Comparison of ENCODE assay signal across 9 cellular contexts in genomic region chr20:44187763-44188709, GRCh38. TPM values are rescaled to one million over a fixed set of nuclear protein-coding genes. Genes with fewer than 3 reads are reported as not detected.
A peak's percentile ranks its signal among the peaks of the same experiment; 100 is the strongest.
DNase-seq lines count a peak whose midpoint lies in the region; ATAC-seq and TF ChIP-seq lines count a peak whose summit lies in the region.
"Had no signal": no experiment of that assay in that cellular context is flagged by ENCODE, and none has a peak within 500 bp of the region (broad histone marks: within the 10 kb centered on the region; RNA-seq: fewer than 3 reads in every experiment).

No MANE protein-coding gene starts in this region.

- H3K79me2 ChIP-seq in Loucy (ENCODE audit: insufficient read depth, low read length), result no peaks in the 10 kb centered on the region

- no peaks in the 10 kb centered on the region for H3K4me1 ChIP-seq in Loucy (ENCODE audit: insufficient read depth, low read length, poor library complexity, severe bottlenecking)
- peaks cover 0 to 5% (median 2%) of the 10 kb centered on the region in 4 donors for H3K4me1 ChIP-seq in liver (ENCODE audit: control insufficient read depth in 4 of 4, insufficient read depth in 4 of 4, low read length in 3 of 4)
- H3K4me1 ChIP-seq in tibial artery, result peaks cover 0 to 44% (median 28%) of the 10 kb centered on the region in 4 donors

- H3K27ac Mint-ChIP-seq in brain, result peak overlapping the region in 2 of 5 experiments; percentile 74 to 78
- no peak overlapping the region for H3K27ac Mint-ChIP-seq in CD14-positive monocyte

- peak overlapping the region; percentile 13 for H3K4me2 ChIP-seq in Loucy (ENCODE audit: low read depth, low read length, poor library complexity, severe bottlenecking)

- H3K4me1 Mint-ChIP-seq in brain, result peaks cover 22% of the 10 kb centered on the region
- H3K4me1 Mint-ChIP-seq in CD14-positive monocyte, result peaks cover 20% of the 10 kb centered on the region

- no peaks in the 10 kb centered on the region for H3F3A ChIP-seq in Loucy (ENCODE audit: low read depth)

- peak overlapping the region; percentile 19; the same call in 1 of the 2 replicates for H2AFZ ChIP-seq in Loucy (ENCODE audit: low read length)

- H3K9ac ChIP-seq in Loucy (ENCODE audit: low read depth, low read length, poor library complexity, severe bottlenecking), result no peak overlapping the region
- no peak overlapping the region for H3K9ac ChIP-seq in liver (ENCODE audit: low read depth in 1 of 2, low read length in 2 of 2)

- H3K36me3 Mint-ChIP-seq in brain (no peaks in the 10 kb centered on the region), CD14-positive monocyte (no peaks in the 10 kb centered on the region)

- H3K4me3 ChIP-seq in Loucy (ENCODE audit: low read length, poor library complexity, severe bottlenecking) (peak overlapping the region; percentile 35), liver (ENCODE audit: low read depth in 1 of 3, low read length in 3 of 3) (no peak overlapping the region), tibial artery (peak overlapping the region; percentile 73 to 88), lower leg skin (ENCODE audit: low read depth, poor library complexity, severe bottlenecking) (no peak overlapping the region)

- H3K9me3 Mint-ChIP-seq in brain, result peaks cover 0 to 3% (median 0%) of the 10 kb centered on the region in 5 experiments
- peaks cover 0 to 4% (median 0%) of the 10 kb centered on the region in 7 donors for H3K9me3 Mint-ChIP-seq in CD14-positive monocyte

- H3K9me3 ChIP-seq in Loucy (ENCODE audit: insufficient read depth, low read depth, low read length), result no peaks in the 10 kb centered on the region
- H3K9me3 ChIP-seq in liver (ENCODE audit: control insufficient read depth in 4 of 4, low read length in 3 of 4), result no peaks in the 10 kb centered on the region
- no peaks in the 10 kb centered on the region for H3K9me3 ChIP-seq in tibial artery

- H3K27me3 Mint-ChIP-seq in brain (peaks cover 27% of the 10 kb centered on the region), CD14-positive monocyte (ENCODE audit: low read depth in 3 of 3) (peaks cover 34 to 51% (median 36%) of the 10 kb centered on the region in 3 donors)

- H3K36me3 ChIP-seq in Loucy (ENCODE audit: insufficient read depth, low read length), result no peaks in the 10 kb centered on the region
- no peaks in the 10 kb centered on the region for H3K36me3 ChIP-seq in liver (ENCODE audit: control insufficient read depth in 4 of 4, insufficient read depth in 3 of 4, low read depth in 1 of 4, low read length in 3 of 4)
- no peaks in the 10 kb centered on the region for H3K36me3 ChIP-seq in tibial artery

- no peaks in the 10 kb centered on the region for H3K27me3 ChIP-seq in Loucy (ENCODE audit: insufficient read depth, low read length, poor library complexity, severe bottlenecking)
- peaks cover 0 to 3% (median 1%) of the 10 kb centered on the region in 4 donors for H3K27me3 ChIP-seq in liver (ENCODE audit: control insufficient read depth in 4 of 4, insufficient read depth in 4 of 4, low read length in 3 of 4)
- H3K27me3 ChIP-seq in tibial artery, result no peaks in the 10 kb centered on the region

- DNase-seq in tibial artery, result peak in 1 of 2 donors; percentile 30
- no peak for DNase-seq in occipital lobe (lab: John Stamatoyannopoulos, UW)
- DNase-seq in lower leg skin (ENCODE audit: low spot score in 2 of 2), result no peak
- DNase-seq in CD14-positive monocyte (ENCODE audit: low spot score), result no peak

- H4K20me1 ChIP-seq in Loucy (ENCODE audit: insufficient read depth, low read length, poor library complexity, severe bottlenecking), result no peaks in the 10 kb centered on the region

- no peak for TF ChIP-seq POLR2A in lower leg skin (IDR thresholded peaks at IDR 0.05)

- no peak overlapping the region for H3K27ac ChIP-seq in liver (ENCODE audit: low read depth in 1 of 2, low read length in 2 of 2)
- H3K27ac ChIP-seq in tibial artery, result peak overlapping the region; percentile 93 to 95

- no peak for ATAC-seq in GM19328 (IDR thresholded peaks at IDR 0.05; ENCODE audit: unreplicated experiment)

- no peak for TF ChIP-seq RAD21 in liver (IDR thresholded peaks at IDR 0.05)

- H3K9me2 ChIP-seq in Loucy (replicated peaks; ENCODE audit: low read depth, low read length), result no peaks in the 10 kb centered on the region

- intact Hi-C loops in tibial artery (cut with DNase I; ENCODE audit: low total_unique reads), result loop anchor here (10.0 kb wide), 1 partner anchor 1157 kb away; the partner anchor contains the start of gene SDC4
- intact Hi-C loops in lower leg skin (cut with DNase I; ENCODE audit: low total_unique reads), result no loop called here
- intact Hi-C loops in CD14-positive monocyte (cut with micrococcal nuclease), result loop anchor here in 1 of 2 donors (10.0 kb wide), 1 partner anchor 73 kb away; no protein-coding TSS in a partner anchor

- 28% methylated on average over 8 of the region's 8 CpGs for WGBS in liver
- WGBS in lower leg skin, 2 donors, result 21 to 27% methylated on average over 8 of the region's 8 CpGs

- TF ChIP-seq CTCF in Loucy (conservative IDR thresholded peaks at IDR 0.05; ENCODE audit: low read length) (no peak), brain (conservative IDR thresholded peaks at IDR 0.05) (no peak), liver (IDR thresholded peaks at IDR 0.05; ENCODE audit: low read depth, low read length, missing input control) (no peak), tibial artery (IDR thresholded peaks at IDR 0.05) (no peak), lower leg skin (IDR thresholded peaks at IDR 0.05) (peak in 1 of 3 donors; percentile 63), CD14-positive monocyte (IDR thresholded peaks at IDR 0.05) (no peak)

- peak overlapping the region in 4 of 5 experiments; percentile 67 to 77 (median 72) for H3K4me3 Mint-ChIP-seq in brain
- H3K4me3 Mint-ChIP-seq in CD14-positive monocyte, result peak overlapping the region in 1 of 2 donors; percentile 75

TF ChIP-seq in liver, 16 proteins besides CTCF, POLR2A, EP300 and RAD21:
- peak; percentile 48 for TF ChIP-seq NR2F2 (IDR thresholded peaks at IDR 0.05)
- no peak for TF ChIP-seq FOXA1 (IDR thresholded peaks at IDR 0.05)

RNA-seq across cellular contexts. Expression of gene JPH2, which starts 1.0 kb away (rescaled TPM):
- polyA plus RNA-seq in brain (ENCODE audit: insufficient read depth, low read depth, low replicate concordance) (0.58 TPM), liver (under 1 TPM in 1 of 2 donors, not detected in 1; 0.17 TPM), CD14-positive monocyte (not detected)
- total RNA-seq in liver (1 to 10 TPM in 1 of 2 donors, under 1 TPM in 1; 0.09 to 1.3 TPM), occipital lobe (0.16 TPM), lower leg skin (10 to 100 TPM in 1 of 4 donors, 1 to 10 TPM in 3; 1.5 to 10.9 (median 5.6) TPM)
- total RNA-seq: T-helper 1 cell treated with Interleukin-12 subunit alpha and Interleukin-12 subunit beta and Interleukin-4 antibody, amounts not matched to agents 30 ng/mL and 1 ng/mL, for 36 hours had no signal

RNA-seq across cellular contexts. Expression of gene OSER1, which starts 22.5 kb away (rescaled TPM):
- polyA plus RNA-seq in brain (ENCODE audit: insufficient read depth, low read depth, low replicate concordance), result 59.6 TPM
- total RNA-seq in liver, result 10 to 100 TPM; 12.6 to 15.7 TPM
- 10 to 100 TPM; 13.6 to 20.2 TPM for polyA plus RNA-seq in liver
- 35.9 TPM for total RNA-seq in occipital lobe
- 10 to 100 TPM; 41.2 to 49.6 (median 46.8) TPM for total RNA-seq in lower leg skin
- 10 to 100 TPM; 42.3 to 45.1 TPM for polyA plus RNA-seq in CD14-positive monocyte

RNA-seq across cellular contexts. Expression of gene GDAP1L1, which starts 59.1 kb away (rescaled TPM):
- polyA plus RNA-seq in brain (ENCODE audit: insufficient read depth, low read depth, low replicate concordance) (137 TPM), liver (not detected), CD14-positive monocyte (not detected)
- total RNA-seq in liver (not detected), occipital lobe (121 TPM), lower leg skin (under 1 TPM in 1 of 4 donors, not detected in 3; 0.91 TPM)
- total RNA-seq: T-helper 1 cell treated with Interleukin-12 subunit alpha and Interleukin-12 subunit beta and Interleukin-4 antibody, amounts not matched to agents 30 ng/mL and 1 ng/mL, for 36 hours had no signal

Comparison
In these comparisons a context has a peak if more than half of its experiments do, and no peak if none do; other contexts are left out.
1. H3K4me3 ChIP-seq: peak in Loucy (single experiment) and tibial artery (2 of 2); none in liver (0 of 3) and lower leg skin (single experiment).
2. H3K27ac ChIP-seq: peak in tibial artery (2 of 2); none in liver (0 of 2).
3. RNA of gene GDAP1L1, which starts 59.1 kb away (total RNA-seq): 121 TPM in occipital lobe (single experiment); not detected in liver and 0.91 TPM in lower leg skin; every median in the first group is over 10 times any median in the second.